20 cellular contexts compared by ENCODE assay signal in the genomic region with DNA sequence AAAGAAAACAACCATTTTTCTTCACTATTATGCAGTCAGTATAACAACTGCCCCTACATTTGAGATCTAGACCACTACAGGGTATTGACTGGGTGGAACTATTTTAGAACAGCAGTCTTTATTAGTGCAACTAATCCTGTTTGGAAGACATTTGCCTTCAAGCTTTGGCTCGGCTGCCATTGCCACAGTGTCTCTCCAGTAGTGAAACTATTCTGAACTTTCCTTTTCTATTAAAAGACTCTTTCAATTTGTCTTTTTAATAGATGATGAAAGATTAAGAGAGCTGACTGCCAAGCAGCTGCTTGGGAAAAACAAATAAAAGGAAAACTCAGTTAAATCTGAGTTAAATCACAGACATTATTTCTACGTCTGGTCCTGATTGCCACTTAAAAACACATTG. TPM values are rescaled to one million over a fixed set of nuclear protein-coding genes. Genes with fewer than 3 reads are reported as not detected.
DNase-seq lines count a peak whose midpoint lies in the region; ATAC-seq and TF ChIP-seq lines count a peak whose summit lies in the region.
"Had no signal": no experiment of that assay in that cellular context is flagged by ENCODE, and none has a peak within 500 bp of the region (broad histone marks: within the 10 kb centered on the region; RNA-seq: fewer than 3 reads in every experiment).

No MANE protein-coding gene starts in this region.

- TF ChIP-seq EP300 in ovary (IDR thresholded peaks at IDR 0.05): no peak

- H3K4me2 ChIP-seq in hepatocyte: no peak overlapping the region

- intact Hi-C loops in body of pancreas (cut with DNase I): no loop called here
- intact Hi-C loops in prostate gland (cut with DNase I): no loop called here
- intact Hi-C loops in ovary (cut with DNase I): no loop called here

- H3K4me1 ChIP-seq in body of pancreas (peaks cover 29% of the 10 kb centered on the region), prostate gland (replicated peaks) (no peaks in the 10 kb centered on the region), ovary (ENCODE audit: insufficient read depth) (no peaks in the 10 kb centered on the region), hepatocyte (ENCODE audit: insufficient read depth) (peaks cover 6% of the 10 kb centered on the region)
- H3K4me1 ChIP-seq: breast epithelium, testis had no signal

- H3K4me1 Mint-ChIP-seq in endothelial cell (ENCODE audit: unreplicated experiment): peaks cover 11% of the 10 kb centered on the region
- H3K4me1 Mint-ChIP-seq: activated CD4-positive, alpha-beta T cell treated with anti-CD3 and anti-CD28 coated beads for 36 hours had no signal

- peak; percentile 29 for DNase-seq in GM12865 (ENCODE audit: low read depth)
- peak in 1 of 4 donors; percentile 15 for DNase-seq in body of pancreas
- DNase-seq in prostate gland (ENCODE audit: low spot score): no peak
- DNase-seq in ovary: no peak
- no peak for DNase-seq in endothelial cell (ENCODE audit: low spot score)
- DNase-seq in hepatocyte (ENCODE audit: low spot score): no peak
- DNase-seq: activated CD4-positive, alpha-beta T cell treated with anti-CD3 and anti-CD28 coated beads for 36 hours; activated naive CD8-positive, alpha-beta T cell treated with anti-CD3 and anti-CD28 coated beads for 36 hours; CD8-positive, alpha-beta memory T cell; kidney glomerular epithelial cell; NCI-H146; nephron progenitor cell; spleen; testis had no signal

- no peaks in the 10 kb centered on the region for H3K27me3 Mint-ChIP-seq in endothelial cell (ENCODE audit: unreplicated experiment)
- H3K27me3 Mint-ChIP-seq: activated CD4-positive, alpha-beta T cell treated with anti-CD3 and anti-CD28 coated beads for 36 hours; activated naive CD8-positive, alpha-beta T cell treated with anti-CD3 and anti-CD28 coated beads for 36 hours; CD8-positive, alpha-beta memory T cell; dendritic cell treated with granulocyte-macrophage colony-stimulating factor and Interleukin-4, amounts not matched to agents 40 ng/mL and 50 ng/mL, for 4 days had no signal

- H3K9me3 ChIP-seq in body of pancreas: no peaks in the 10 kb centered on the region
- no peaks in the 10 kb centered on the region for H3K9me3 ChIP-seq in prostate gland
- H3K9me3 ChIP-seq in ovary: no peaks in the 10 kb centered on the region
- no peaks in the 10 kb centered on the region for H3K9me3 ChIP-seq in hepatocyte (ENCODE audit: low read depth)
- H3K9me3 ChIP-seq: breast epithelium, spleen, testis had no signal

- no peak overlapping the region for H3K27ac Mint-ChIP-seq in endothelial cell (ENCODE audit: unreplicated experiment)
- H3K27ac Mint-ChIP-seq: activated CD4-positive, alpha-beta T cell treated with anti-CD3 and anti-CD28 coated beads for 36 hours; activated naive CD8-positive, alpha-beta T cell treated with anti-CD3 and anti-CD28 coated beads for 36 hours; dendritic cell treated with granulocyte-macrophage colony-stimulating factor and Interleukin-4, amounts not matched to agents 40 ng/mL and 50 ng/mL, for 4 days; nephron progenitor cell had no signal

- TF ChIP-seq POLR2A in body of pancreas (IDR thresholded peaks at IDR 0.05): no peak
- TF ChIP-seq POLR2A in prostate gland (IDR thresholded peaks at IDR 0.05): no peak
- TF ChIP-seq POLR2A in ovary (IDR thresholded peaks at IDR 0.05): no peak

- H3K36me3 Mint-ChIP-seq in endothelial cell (ENCODE audit: low read depth, unreplicated experiment): peaks cover 3% of the 10 kb centered on the region
- H3K36me3 Mint-ChIP-seq: activated naive CD8-positive, alpha-beta T cell treated with anti-CD3 and anti-CD28 coated beads for 36 hours had no signal

- H3K9me2 ChIP-seq in hepatocyte (replicated peaks; ENCODE audit: insufficient read depth): no peaks in the 10 kb centered on the region

- no peaks in the 10 kb centered on the region for H3K27me3 ChIP-seq in body of pancreas
- no peaks in the 10 kb centered on the region for H3K27me3 ChIP-seq in prostate gland (replicated peaks; ENCODE audit: insufficient read depth)
- no peaks in the 10 kb centered on the region for H3K27me3 ChIP-seq in ovary
- no peaks in the 10 kb centered on the region for H3K27me3 ChIP-seq in hepatocyte
- H3K27me3 ChIP-seq: breast epithelium, spleen, testis had no signal

- 12% methylated on average over 2 of the region's 2 CpGs for WGBS in body of pancreas, 2 donors
- 9% methylated on average over 2 of the region's 2 CpGs for WGBS in prostate gland
- WGBS in ovary, 3 donors: 60 to 66% (median 64%) methylated on average over 2 of the region's 2 CpGs
- WGBS in hepatocyte (ENCODE audit: low lambda C conversion rate, missing lambda C conversion rate): 70% methylated on average over 2 of the region's 2 CpGs

- H3K36me3 ChIP-seq in body of pancreas (replicated peaks in 1 of 2; ENCODE audit: insufficient read depth in 1 of 2, low read depth in 2 of 2) (peaks cover 0 to 5% of the 10 kb centered on the region in 2 donors), prostate gland (no peaks in the 10 kb centered on the region), ovary (no peaks in the 10 kb centered on the region), hepatocyte (replicated peaks; ENCODE audit: insufficient read depth, low read depth) (no peaks in the 10 kb centered on the region)
- H3K36me3 ChIP-seq: breast epithelium had no signal

- no peak overlapping the region for H3K4me3 Mint-ChIP-seq in endothelial cell (ENCODE audit: unreplicated experiment)
- H3K4me3 Mint-ChIP-seq: activated CD4-positive, alpha-beta T cell treated with anti-CD3 and anti-CD28 coated beads for 36 hours; activated naive CD8-positive, alpha-beta T cell treated with anti-CD3 and anti-CD28 coated beads for 36 hours; CD8-positive, alpha-beta memory T cell; dendritic cell treated with granulocyte-macrophage colony-stimulating factor and Interleukin-4, amounts not matched to agents 40 ng/mL and 50 ng/mL, for 4 days; nephron progenitor cell had no signal

- H3K79me2 ChIP-seq in hepatocyte: no peaks in the 10 kb centered on the region

- H2AFZ ChIP-seq in hepatocyte: no peak overlapping the region

- H4K20me1 ChIP-seq in hepatocyte (ENCODE audit: insufficient read depth, poor library complexity, severe bottlenecking): no peaks in the 10 kb centered on the region

- H3K9me3 Mint-ChIP-seq in endothelial cell (ENCODE audit: unreplicated experiment): no peaks in the 10 kb centered on the region
- H3K9me3 Mint-ChIP-seq: activated naive CD8-positive, alpha-beta T cell treated with anti-CD3 and anti-CD28 coated beads for 36 hours; CD8-positive, alpha-beta memory T cell; dendritic cell treated with granulocyte-macrophage colony-stimulating factor and Interleukin-4, amounts not matched to agents 40 ng/mL and 50 ng/mL, for 4 days; nephron progenitor cell had no signal

- H3K27ac ChIP-seq in body of pancreas: peak overlapping the region in 3 of 4 donors; percentile 11 to 87 (median 37)
- peak overlapping the region; percentile 9 to 16 for H3K27ac ChIP-seq in prostate gland
- no peak overlapping the region for H3K27ac ChIP-seq in ovary
- H3K27ac ChIP-seq in hepatocyte: no peak overlapping the region
- H3K27ac ChIP-seq: RWPE1, testis had no signal

- ATAC-seq in HG03432 (IDR thresholded peaks at IDR 0.05; ENCODE audit: unreplicated experiment) (peak; percentile 46), body of pancreas (no peak), GM18861 (IDR thresholded peaks at IDR 0.05; ENCODE audit: unreplicated experiment) (no peak)
- ATAC-seq: activated CD4-positive, alpha-beta T cell treated with anti-CD3 and anti-CD28 coated beads for 36 hours; HCT116 had no signal

- H3K4me3 ChIP-seq in GM12865 (ENCODE audit: low read depth, low read length) (no peak overlapping the region), body of pancreas (no peak overlapping the region), prostate gland (no peak overlapping the region), ovary (no peak overlapping the region), hepatocyte (no peak overlapping the region)
- H3K4me3 ChIP-seq: breast epithelium, spleen, testis had no signal

- TF ChIP-seq CTCF in GM12865 (IDR thresholded peaks at IDR 0.05; ENCODE audit: insufficient read depth, low read depth, low read length, missing control alignments) (no peak), body of pancreas (IDR thresholded peaks at IDR 0.05) (no peak), prostate gland (IDR thresholded peaks at IDR 0.05) (no peak), ovary (IDR thresholded peaks at IDR 0.05) (no peak), endothelial cell (IDR thresholded peaks at IDR 0.05; ENCODE audit: unreplicated experiment) (no peak), hepatocyte (IDR thresholded peaks at IDR 0.05; ENCODE audit: poor library complexity) (no peak)

RNA-seq across cellular contexts. Expression of a gene that starts 49.3 kb away (rescaled TPM):
- total RNA-seq in body of pancreas: 10 to 100 TPM; 24.4 to 50.1 TPM
- 10 to 100 TPM; 29.6 to 81.7 TPM for total RNA-seq in prostate gland
- 10 to 100 TPM; 19.8 to 32.7 (median 30.7) TPM for total RNA-seq in ovary
- polyA plus RNA-seq in ovary: 10 to 100 TPM in 1 of 2 donors, 1 to 10 TPM in 1; 6.3 to 12.8 TPM
- 34.7 TPM for total RNA-seq in endothelial cell (ENCODE audit: unreplicated experiment)
- total RNA-seq in hepatocyte: 73.7 and 92.1 TPM in 2 replicates
- 25.3 and 36.4 TPM in 2 replicates for polyA plus RNA-seq in hepatocyte

Comparison
In these comparisons a context has a peak if more than half of its experiments do, and no peak if none do; other contexts are left out.
1. H3K27ac ChIP-seq: peak in body of pancreas (3 of 4) and prostate gland (2 of 2); none in ovary (0 of 2) and hepatocyte (single experiment).